Comparison of ENCODE assay signal across 1 cellular context in the genomic region with DNA sequence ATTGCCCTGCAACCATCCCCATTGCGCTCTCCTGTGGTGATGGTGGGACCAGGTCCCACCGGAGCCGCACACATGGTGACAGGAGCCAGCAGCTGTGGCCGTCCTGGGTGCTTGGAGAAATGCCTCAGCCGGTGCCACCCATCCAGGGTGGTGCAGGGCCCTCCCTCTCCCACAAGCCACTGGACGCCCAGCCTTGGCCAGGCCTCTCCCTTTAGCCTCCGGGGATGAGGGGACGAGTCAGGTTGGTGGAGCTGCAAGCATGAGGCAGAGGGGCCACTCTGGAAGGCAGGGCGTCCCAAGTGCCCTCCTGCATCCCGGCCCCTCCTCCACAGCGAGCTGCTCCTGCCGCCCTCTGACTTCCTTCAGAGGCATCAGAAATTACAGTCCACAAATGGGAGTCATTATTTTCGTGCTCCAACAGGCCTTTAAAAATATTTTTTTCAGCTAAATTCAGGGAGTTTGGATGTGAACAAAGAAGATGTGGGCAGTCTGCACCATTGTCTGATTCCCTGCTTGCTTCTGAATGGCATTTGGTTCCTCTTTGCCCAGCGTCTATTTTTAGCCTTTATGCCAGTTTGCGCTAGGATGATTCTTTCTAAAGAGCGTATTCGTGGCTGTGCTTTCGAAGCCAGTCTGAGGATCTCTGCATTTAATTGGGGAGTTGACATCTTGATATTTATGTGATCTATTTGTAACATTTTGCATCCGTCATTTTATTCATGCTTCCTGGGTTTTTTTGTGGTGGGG.
TF ChIP-seq lines count a peak whose summit lies in the region.

No MANE protein-coding gene starts in this region.

TF ChIP-seq in SK-N-SH, 30 proteins besides CTCF, POLR2A, EP300 and RAD21 (continued from another document):
- TF ChIP-seq, protein P1, sequence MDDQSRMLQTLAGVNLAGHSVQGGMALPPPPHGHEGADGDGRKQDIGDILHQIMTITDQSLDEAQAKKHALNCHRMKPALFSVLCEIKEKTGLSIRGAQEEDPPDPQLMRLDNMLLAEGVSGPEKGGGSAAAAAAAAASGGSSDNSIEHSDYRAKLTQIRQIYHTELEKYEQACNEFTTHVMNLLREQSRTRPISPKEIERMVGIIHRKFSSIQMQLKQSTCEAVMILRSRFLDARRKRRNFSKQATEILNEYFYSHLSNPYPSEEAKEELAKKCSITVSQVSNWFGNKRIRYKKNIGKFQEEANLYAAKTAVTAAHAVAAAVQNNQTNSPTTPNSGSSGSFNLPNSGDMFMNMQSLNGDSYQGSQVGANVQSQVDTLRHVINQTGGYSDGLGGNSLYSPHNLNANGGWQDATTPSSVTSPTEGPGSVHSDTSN (IDR thresholded peaks at IDR 0.05): no peak
- TF ChIP-seq JUND (IDR thresholded peaks at IDR 0.05): no peak
- no peak for TF ChIP-seq YY1 (IDR thresholded peaks at IDR 0.05; ENCODE audit: low read depth)
- TF ChIP-seq SMC3 (IDR thresholded peaks at IDR 0.05; ENCODE audit: low read depth, low read length): no peak
- TF ChIP-seq USF1 (IDR thresholded peaks at IDR 0.05; ENCODE audit: borderline replicate concordance, low read depth): no peak
- TF ChIP-seq GATA2 (CRISPR knock-in tag; IDR thresholded peaks at IDR 0.05): no peak
- TF ChIP-seq, protein P2, sequence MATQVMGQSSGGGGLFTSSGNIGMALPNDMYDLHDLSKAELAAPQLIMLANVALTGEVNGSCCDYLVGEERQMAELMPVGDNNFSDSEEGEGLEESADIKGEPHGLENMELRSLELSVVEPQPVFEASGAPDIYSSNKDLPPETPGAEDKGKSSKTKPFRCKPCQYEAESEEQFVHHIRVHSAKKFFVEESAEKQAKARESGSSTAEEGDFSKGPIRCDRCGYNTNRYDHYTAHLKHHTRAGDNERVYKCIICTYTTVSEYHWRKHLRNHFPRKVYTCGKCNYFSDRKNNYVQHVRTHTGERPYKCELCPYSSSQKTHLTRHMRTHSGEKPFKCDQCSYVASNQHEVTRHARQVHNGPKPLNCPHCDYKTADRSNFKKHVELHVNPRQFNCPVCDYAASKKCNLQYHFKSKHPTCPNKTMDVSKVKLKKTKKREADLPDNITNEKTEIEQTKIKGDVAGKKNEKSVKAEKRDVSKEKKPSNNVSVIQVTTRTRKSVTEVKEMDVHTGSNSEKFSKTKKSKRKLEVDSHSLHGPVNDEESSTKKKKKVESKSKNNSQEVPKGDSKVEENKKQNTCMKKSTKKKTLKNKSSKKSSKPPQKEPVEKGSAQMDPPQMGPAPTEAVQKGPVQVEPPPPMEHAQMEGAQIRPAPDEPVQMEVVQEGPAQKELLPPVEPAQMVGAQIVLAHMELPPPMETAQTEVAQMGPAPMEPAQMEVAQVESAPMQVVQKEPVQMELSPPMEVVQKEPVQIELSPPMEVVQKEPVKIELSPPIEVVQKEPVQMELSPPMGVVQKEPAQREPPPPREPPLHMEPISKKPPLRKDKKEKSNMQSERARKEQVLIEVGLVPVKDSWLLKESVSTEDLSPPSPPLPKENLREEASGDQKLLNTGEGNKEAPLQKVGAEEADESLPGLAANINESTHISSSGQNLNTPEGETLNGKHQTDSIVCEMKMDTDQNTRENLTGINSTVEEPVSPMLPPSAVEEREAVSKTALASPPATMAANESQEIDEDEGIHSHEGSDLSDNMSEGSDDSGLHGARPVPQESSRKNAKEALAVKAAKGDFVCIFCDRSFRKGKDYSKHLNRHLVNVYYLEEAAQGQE (IDR thresholded peaks at IDR 0.05; ENCODE audit: low read depth, low read length): no peak
- TF ChIP-seq CHD2 (IDR thresholded peaks at IDR 0.05; ENCODE audit: low read length, partially characterized antibody): no peak
- no peak for TF ChIP-seq NRF1 (IDR thresholded peaks at IDR 0.05; ENCODE audit: low read depth, low read length)
- no peak for TF ChIP-seq POLR2AphosphoS5 (IDR thresholded peaks at IDR 0.05; ENCODE audit: low read depth, low read length)
- no peak for TF ChIP-seq EZH2phosphoT487 (IDR thresholded peaks at IDR 0.05; ENCODE audit: borderline replicate concordance, low read depth)
- no peak for TF ChIP-seq SIN3A (IDR thresholded peaks at IDR 0.05; ENCODE audit: borderline replicate concordance, low read depth, low read length)
- TF ChIP-seq MEF2A (IDR thresholded peaks at IDR 0.05; ENCODE audit: borderline replicate concordance, low read depth): no peak
- TF ChIP-seq TAF1 (IDR thresholded peaks at IDR 0.05; ENCODE audit: borderline replicate concordance, low read depth, low read length): no peak
- no peak for TF ChIP-seq FOXM1 (IDR thresholded peaks at IDR 0.05; ENCODE audit: low read depth)
